ENCODE assay signal across 11 cellular contexts in genomic region chr7:102273749-102274712, GRCh38. TPM values are rescaled to one million over a fixed set of nuclear protein-coding genes. Genes with fewer than 3 reads are reported as not detected.
DNase-seq lines count a peak whose midpoint lies in the region; ATAC-seq and TF ChIP-seq lines count a peak whose summit lies in the region.
"Had no signal": no experiment of that assay in that cellular context is flagged by ENCODE, and none has a peak within 500 bp of the region (broad histone marks: within the 10 kb centered on the region; RNA-seq: fewer than 3 reads in every experiment).

No MANE protein-coding gene starts in this region.

- no peak overlapping the region for H2AFZ ChIP-seq in hepatocyte

- H3K27ac Mint-ChIP-seq in activated CD8-positive, alpha-beta T cell treated with anti-CD3 and anti-CD28 coated beads, Interleukin-2, amount 10 ng/mL, durations not matched to agents 7 days and 5 days = no peak overlapping the region
- H3K27ac Mint-ChIP-seq: activated CD4-positive, alpha-beta memory T cell treated with anti-CD3 and anti-CD28 coated beads, Interleukin-2, amount 10 ng/mL, durations not matched to agents 7 days and 5 days had no signal

- H3K9me2 ChIP-seq in hepatocyte (replicated peaks; ENCODE audit: insufficient read depth) = no peaks in the 10 kb centered on the region

- no peaks in the 10 kb centered on the region for H3K36me3 ChIP-seq in hepatocyte (replicated peaks; ENCODE audit: insufficient read depth, low read depth)
- H3K36me3 ChIP-seq: sigmoid colon had no signal

- no peaks in the 10 kb centered on the region for H3K9me3 ChIP-seq in hepatocyte (ENCODE audit: low read depth)
- H3K9me3 ChIP-seq: sigmoid colon had no signal

- H3K36me3 Mint-ChIP-seq in activated CD8-positive, alpha-beta T cell treated with anti-CD3 and anti-CD28 coated beads, Interleukin-2, amount 10 ng/mL, durations not matched to agents 7 days and 5 days (ENCODE audit: low read depth) = no peaks in the 10 kb centered on the region

- no peak overlapping the region for H3K4me2 ChIP-seq in hepatocyte

- no peak overlapping the region for H3K4me3 Mint-ChIP-seq in activated CD8-positive, alpha-beta T cell treated with anti-CD3 and anti-CD28 coated beads, Interleukin-2, amount 10 ng/mL, durations not matched to agents 7 days and 5 days
- H3K4me3 Mint-ChIP-seq: activated CD4-positive, alpha-beta memory T cell treated with anti-CD3 and anti-CD28 coated beads, Interleukin-2, amount 10 ng/mL, durations not matched to agents 7 days and 5 days had no signal

- 82% methylated on average over 21 of the region's 23 CpGs for WGBS in hepatocyte (ENCODE audit: low lambda C conversion rate, missing lambda C conversion rate)

- H4K20me1 ChIP-seq in hepatocyte (ENCODE audit: insufficient read depth, poor library complexity, severe bottlenecking) = no peaks in the 10 kb centered on the region

- POLR2A ChIA-PET in activated CD8-positive, alpha-beta T cell treated with anti-CD3 and anti-CD28 coated beads, Interleukin-2, amount 10 ng/mL, durations not matched to agents 7 days and 5 days (lab: Charles Lee) = interaction anchor here (0.6 kb wide), 1 partner anchor 562 kb away, joined by 3 read pairs; no protein-coding TSS in a partner anchor

- ATAC-seq in activated CD8-positive, alpha-beta T cell treated with anti-CD3 and anti-CD28 coated beads, Interleukin-2, amount 10 ng/mL, durations not matched to agents 7 days and 5 days = no peak
- no peak for ATAC-seq in GM18861 (IDR thresholded peaks at IDR 0.05; ENCODE audit: unreplicated experiment)

- H3K9me3 Mint-ChIP-seq in activated CD8-positive, alpha-beta T cell treated with anti-CD3 and anti-CD28 coated beads, Interleukin-2, amount 10 ng/mL, durations not matched to agents 7 days and 5 days (ENCODE audit: insufficient read depth) = no peaks in the 10 kb centered on the region
- H3K9me3 Mint-ChIP-seq: activated CD4-positive, alpha-beta memory T cell treated with anti-CD3 and anti-CD28 coated beads, Interleukin-2, amount 10 ng/mL, durations not matched to agents 7 days and 5 days had no signal

- H3K4me3 ChIP-seq in AG10803 (ENCODE audit: low read length) = no peak overlapping the region
- no peak overlapping the region for H3K4me3 ChIP-seq in hepatocyte
- H3K4me3 ChIP-seq: sigmoid colon had no signal

- peaks cover 2% of the 10 kb centered on the region for H3K4me1 ChIP-seq in hepatocyte (ENCODE audit: insufficient read depth)

- DNase-seq in AG10803 (ENCODE audit: low read depth) (peak; percentile 53), HT-29 (ENCODE audit: low spot score) (peak; percentile 87), SK-N-DZ (ENCODE audit: low spot score) (peak; percentile 66), hepatocyte (ENCODE audit: low spot score) (peak; percentile 79), T-helper 1 cell (no peak), nucleus accumbens (lab: John Stamatoyannopoulos, UW) (no peak)
- DNase-seq in activated CD8-positive, alpha-beta T cell treated with anti-CD3 and anti-CD28 coated beads, Interleukin-2, amount 10 ng/mL, durations not matched to agents 7 days and 5 days = no peak
- DNase-seq: activated CD4-positive, alpha-beta memory T cell treated with anti-CD3 and anti-CD28 coated beads, Interleukin-2, amount 10 ng/mL, durations not matched to agents 7 days and 5 days; NCI-H1436; sigmoid colon had no signal

- CTCF ChIA-PET in activated CD8-positive, alpha-beta T cell treated with anti-CD3 and anti-CD28 coated beads, Interleukin-2, amount 10 ng/mL, durations not matched to agents 7 days and 5 days (lab: Charles Lee) = interaction anchor here (1.3 kb wide), 1 partner anchor 731 kb away, joined by 7 read pairs; no protein-coding TSS in a partner anchor

- H3K27ac ChIP-seq in hepatocyte = peak overlapping the region; percentile 60
- H3K27ac ChIP-seq: sigmoid colon had no signal

- H3K27me3 ChIP-seq in hepatocyte = no peaks in the 10 kb centered on the region
- H3K27me3 ChIP-seq: sigmoid colon had no signal

- H3K27me3 Mint-ChIP-seq in activated CD8-positive, alpha-beta T cell treated with anti-CD3 and anti-CD28 coated beads, Interleukin-2, amount 10 ng/mL, durations not matched to agents 7 days and 5 days (ENCODE audit: low read depth) = no peaks in the 10 kb centered on the region
- H3K27me3 Mint-ChIP-seq: activated CD4-positive, alpha-beta memory T cell treated with anti-CD3 and anti-CD28 coated beads, Interleukin-2, amount 10 ng/mL, durations not matched to agents 7 days and 5 days had no signal

- TF ChIP-seq CTCF in AG10803 (conservative IDR thresholded peaks at IDR 0.05; ENCODE audit: low read length) (no peak), hepatocyte (IDR thresholded peaks at IDR 0.05; ENCODE audit: poor library complexity) (no peak)

- H3K4me1 Mint-ChIP-seq in activated CD8-positive, alpha-beta T cell treated with anti-CD3 and anti-CD28 coated beads, Interleukin-2, amount 10 ng/mL, durations not matched to agents 7 days and 5 days (ENCODE audit: low read depth) = no peaks in the 10 kb centered on the region
- H3K4me1 Mint-ChIP-seq: activated CD4-positive, alpha-beta memory T cell treated with anti-CD3 and anti-CD28 coated beads, Interleukin-2, amount 10 ng/mL, durations not matched to agents 7 days and 5 days had no signal

- H3K79me2 ChIP-seq in hepatocyte = no peaks in the 10 kb centered on the region

RNA-seq across cellular contexts. Expression of gene SH2B2, which starts 12.6 kb away (rescaled TPM):
- total RNA-seq in HT-29 (2014; rRNA removed; shearing (Covaris generic)) = 2.0 TPM in 2 replicates
- polyA plus RNA-seq in SK-N-DZ (2014; cell fraction: cytosol; rRNA removed) = 18.7 and 23.2 TPM in 2 replicates
- polyA plus RNA-seq in SK-N-DZ (2014; cell fraction: nucleus; rRNA removed) = 12.7 and 20.9 TPM in 2 replicates
- total RNA-seq in hepatocyte = 3.2 and 3.8 TPM in 2 replicates
- 6.7 and 7.1 TPM in 2 replicates for polyA plus RNA-seq in hepatocyte
- under 1 TPM; 0.16 to 0.52 TPM for total RNA-seq in activated CD8-positive, alpha-beta T cell treated with anti-CD3 and anti-CD28 coated beads, Interleukin-2, amount 10 ng/mL, durations not matched to agents 7 days and 5 days

Comparison
In these comparisons a context has a peak if more than half of its experiments do, and no peak if none do; other contexts are left out.
1. DNase-seq: peak in AG10803 (single experiment), HT-29 (single experiment), SK-N-DZ (single experiment) and hepatocyte (single experiment); none in activated CD8-positive, alpha-beta T cell treated with anti-CD3 and anti-CD28 coated beads, Interleukin-2, amount 10 ng/mL, durations not matched to agents 7 days and 5 days (single experiment), T-helper 1 cell (0 of 5) and nucleus accumbens (0 of 56).